ENCODE assay signal across 3 cellular contexts in genomic region chr1:143938922-143939321, GRCh38. TPM values are rescaled to one million over a fixed set of nuclear protein-coding genes. Genes with fewer than 3 reads are reported as not detected.
"Had no signal": no experiment of that assay in that cellular context is flagged by ENCODE, and none has a peak within 500 bp of the region (broad histone marks: within the 10 kb centered on the region; RNA-seq: fewer than 3 reads in every experiment).

No MANE protein-coding gene starts in this region.

RNA-seq across cellular contexts. Expression of gene FAM72C, which starts 32.9 kb away (rescaled TPM):
- total RNA-seq: temporal lobe, thoracic aorta, upper lobe of right lung had no signal
